Comparison of ENCODE assay signal across 1 cellular context in genomic region chr12:54379401-54380201, GRCh38.
TF ChIP-seq lines count a peak whose summit lies in the region.

No MANE protein-coding gene starts in this region.

TF ChIP-seq in HepG2, 621 proteins besides CTCF, POLR2A, EP300 and RAD21 (continued from another document and continues in another):
- peak; percentile 21; the same call in 1 of the 2 replicates for TF ChIP-seq ARID4A (CRISPR knock-in tag; IDR thresholded peaks at IDR 0.05; ENCODE audit: borderline replicate concordance)
- no peak for TF ChIP-seq ZNF275 (CRISPR knock-in tag; IDR thresholded peaks at IDR 0.05; ENCODE audit: borderline replicate concordance)
- no peak for TF ChIP-seq PRDM10 (CRISPR knock-in tag; IDR thresholded peaks at IDR 0.05; ENCODE audit: low read depth)
- no peak for TF ChIP-seq FOXP1 (IDR thresholded peaks at IDR 0.05)
- no peak for TF ChIP-seq FOXP1 (CRISPR knock-in tag; IDR thresholded peaks at IDR 0.05)
- TF ChIP-seq HBP1 (CRISPR knock-in tag; IDR thresholded peaks at IDR 0.05; ENCODE audit: low read depth) = no peak
- no peak for TF ChIP-seq DMAP1 (CRISPR knock-in tag; IDR thresholded peaks at IDR 0.05)
- TF ChIP-seq THAP7 (CRISPR knock-in tag; IDR thresholded peaks at IDR 0.05) = no peak
- TF ChIP-seq SKIL (CRISPR knock-in tag; IDR thresholded peaks at IDR 0.05; ENCODE audit: borderline replicate concordance) = 0 out of 2 replicates have a peak, but pooled peaks have one; percentile 15
- TF ChIP-seq SMC3 (IDR thresholded peaks at IDR 0.05; ENCODE audit: low read length) = peak; percentile 46; the same call in 1 of the 2 replicates
- TF ChIP-seq DPF2 (CRISPR knock-in tag; IDR thresholded peaks at IDR 0.05; ENCODE audit: borderline replicate concordance, low read depth) = no peak
- TF ChIP-seq ZNF343 (CRISPR knock-in tag; IDR thresholded peaks at IDR 0.05) = no peak
- no peak for TF ChIP-seq TERF1 (CRISPR knock-in tag; IDR thresholded peaks at IDR 0.05)
- TF ChIP-seq RNF219 (CRISPR knock-in tag; IDR thresholded peaks at IDR 0.05) = no peak
- no peak for TF ChIP-seq NCOA5 (CRISPR knock-in tag; IDR thresholded peaks at IDR 0.05)
- no peak for TF ChIP-seq TIGD3 (CRISPR knock-in tag; IDR thresholded peaks at IDR 0.05; ENCODE audit: borderline replicate concordance)
- TF ChIP-seq KDM6A (CRISPR knock-in tag; IDR thresholded peaks at IDR 0.05; ENCODE audit: low read depth) = no peak
- no peak for TF ChIP-seq SIX1 (CRISPR knock-in tag; IDR thresholded peaks at IDR 0.05; ENCODE audit: borderline replicate concordance)
- no peak for TF ChIP-seq ZNF609 (CRISPR knock-in tag; IDR thresholded peaks at IDR 0.05; ENCODE audit: borderline replicate concordance)
- TF ChIP-seq RARG (CRISPR knock-in tag; IDR thresholded peaks at IDR 0.05; ENCODE audit: low read depth) = no peak
- no peak for TF ChIP-seq ZBTB37 (CRISPR knock-in tag; IDR thresholded peaks at IDR 0.05)
- TF ChIP-seq KMT2A (CRISPR knock-in tag; IDR thresholded peaks at IDR 0.05) = no peak
- no peak for TF ChIP-seq HOXA7 (CRISPR knock-in tag; IDR thresholded peaks at IDR 0.05)
- no peak for TF ChIP-seq ZNF3 (CRISPR knock-in tag; IDR thresholded peaks at IDR 0.05)
- TF ChIP-seq MIXL1 (CRISPR knock-in tag; IDR thresholded peaks at IDR 0.05) = peak; percentile 32; the same call in 1 of the 2 replicates
- TF ChIP-seq ZNF644 (CRISPR knock-in tag; IDR thresholded peaks at IDR 0.05; ENCODE audit: low read depth) = 0 out of 2 replicates have a peak, but pooled peaks have one; percentile 38
- no peak for TF ChIP-seq SETDB1 (CRISPR knock-in tag; IDR thresholded peaks at IDR 0.05; ENCODE audit: borderline replicate concordance)
